In genomic region chr1:93680121-93681094, GRCh38 we compare ENCODE assay signal across 8 cellular contexts. TPM values are rescaled to one million over a fixed set of nuclear protein-coding genes. Genes with fewer than 3 reads are reported as not detected.
A peak's percentile ranks its signal among the peaks of the same experiment; 100 is the strongest.
DNase-seq lines count a peak whose midpoint lies in the region; ATAC-seq, FAIRE-seq and TF ChIP-seq lines count a peak whose summit lies in the region.

No MANE protein-coding gene starts in this region.

- peaks cover 61% of the 10 kb centered on the region for H3K79me2 ChIP-seq in OCI-LY3 (ENCODE audit: low read length)

- H3K9me3 Mint-ChIP-seq in CD4-positive, alpha-beta T cell: no peaks in the 10 kb centered on the region

- H3K9ac ChIP-seq in OCI-LY3 (ENCODE audit: low read length): peak overlapping the region; percentile 77

- DNase-seq in CD4-positive, alpha-beta T cell: peak in 5 of 10 experiments; percentile 4 to 40 (median 11)
- DNase-seq in left ventricle myocardium inferior (peak; percentile 86), pancreas (peak; percentile 56 to 89 (median 71)), Kasumi-1 (lab: John Stamatoyannopoulos, UW) (no peak)

- H3K36me3 Mint-ChIP-seq in CD4-positive, alpha-beta T cell (ENCODE audit: low read depth): no peaks in the 10 kb centered on the region

- H4K20me1 ChIP-seq in OCI-LY3 (ENCODE audit: insufficient read depth, low read length): peaks cover 52% of the 10 kb centered on the region

- no peaks in the 10 kb centered on the region for H3K9me3 ChIP-seq in CD4-positive, alpha-beta T cell (ENCODE audit: control insufficient read depth, low read length)
- H3K9me3 ChIP-seq in OCI-LY3 (ENCODE audit: insufficient read depth, low read length): no peaks in the 10 kb centered on the region
- no peaks in the 10 kb centered on the region for H3K9me3 ChIP-seq in left ventricle myocardium inferior (replicated peaks)
- no peaks in the 10 kb centered on the region for H3K9me3 ChIP-seq in pancreas

- CTCF ChIA-PET in CD4-positive, alpha-beta T cell (lab: Charles Lee): no interaction called here

- 21 to 22% methylated on average over 34 of the region's 34 CpGs for WGBS in pancreas, 2 donors

- no peak overlapping the region for H2AFZ ChIP-seq in OCI-LY3 (ENCODE audit: low read depth, low read length)

- peaks cover 26% of the 10 kb centered on the region for H3K27me3 ChIP-seq in CD4-positive, alpha-beta T cell (ENCODE audit: control insufficient read depth, insufficient read depth, low read length)
- H3K27me3 ChIP-seq in OCI-LY3 (ENCODE audit: low read depth, low read length) (no peaks in the 10 kb centered on the region), left ventricle myocardium inferior (ENCODE audit: low read depth) (no peaks in the 10 kb centered on the region), pancreas (no peaks in the 10 kb centered on the region)

- peak overlapping the region; percentile 93 for H3K4me3 ChIP-seq in OCI-LY3 (ENCODE audit: low read length)
- peak overlapping the region; percentile 95 for H3K4me3 ChIP-seq in left ventricle myocardium inferior
- peak overlapping the region; percentile 50 to 83 (median 76) for H3K4me3 ChIP-seq in pancreas

- peak overlapping the region; percentile 79 for H3K4me3 Mint-ChIP-seq in CD4-positive, alpha-beta T cell

- FAIRE-seq in pancreas (lab: Jason Lieb, UNC): no peak

- H3K4me1 ChIP-seq in OCI-LY3 (ENCODE audit: low read length): peaks cover 22% of the 10 kb centered on the region
- H3K4me1 ChIP-seq in left ventricle myocardium inferior: peaks cover 65% of the 10 kb centered on the region
- peaks cover 0 to 3% (median 0%) of the 10 kb centered on the region in 3 donors for H3K4me1 ChIP-seq in pancreas

- H3K27me3 Mint-ChIP-seq in CD4-positive, alpha-beta T cell: peaks cover 64% of the 10 kb centered on the region

- H3K36me3 ChIP-seq in OCI-LY3 (replicated peaks; ENCODE audit: low read depth, low read length) (peaks cover 39% of the 10 kb centered on the region), left ventricle myocardium inferior (no peaks in the 10 kb centered on the region), pancreas (no peaks in the 10 kb centered on the region)

- peak overlapping the region; percentile 84 for H3K4me2 ChIP-seq in OCI-LY3 (ENCODE audit: low read length)

- peaks cover 9% of the 10 kb centered on the region for H3K4me1 Mint-ChIP-seq in CD4-positive, alpha-beta T cell (ENCODE audit: low read depth)

- intact Hi-C loops in CD4-positive, alpha-beta T cell (cut with DNase I, micrococcal nuclease): no loop called here
- intact Hi-C loops in left ventricle myocardium inferior (cut with micrococcal nuclease) (loop anchor here (10.0 kb wide), 1 partner anchor 46 kb away; no protein-coding TSS in a partner anchor), pancreas (cut with DNase I) (no loop called here)

- no peak for TF ChIP-seq CTCF in CD4-positive, alpha-beta T cell (IDR thresholded peaks at IDR 0.05)
- TF ChIP-seq CTCF in OCI-LY3 (IDR thresholded peaks at IDR 0.05; ENCODE audit: low read depth, low read length): peak; percentile 53
- TF ChIP-seq CTCF in left ventricle myocardium inferior (IDR thresholded peaks at IDR 0.05; ENCODE audit: borderline replicate concordance): peak; percentile 71
- peak in 2 of 4 donors; percentile 41 to 45 for TF ChIP-seq CTCF in pancreas (IDR thresholded peaks at IDR 0.05)

- H3K27ac ChIP-seq in CD4-positive, alpha-beta T cell (ENCODE audit: low read depth, low read length): no peak overlapping the region
- H3K27ac ChIP-seq in OCI-LY3 (ENCODE audit: low read length) (peak overlapping the region; percentile 47), angular gyrus (ENCODE audit: low read depth, low read length) (peak overlapping the region; percentile 56), left ventricle myocardium inferior (replicated peaks) (peak overlapping the region; percentile 94), pancreas (peak overlapping the region in 2 of 4 donors; percentile 48)

- H3K27ac Mint-ChIP-seq in CD4-positive, alpha-beta T cell: no peak overlapping the region

- POLR2A ChIA-PET in CD4-positive, alpha-beta T cell (lab: Charles Lee): no interaction called here

- ATAC-seq in CD4-positive, alpha-beta T cell (ENCODE audit: poor library complexity): peak; percentile 64
- peak; percentile 67 for ATAC-seq in GM18909 (IDR thresholded peaks at IDR 0.05; ENCODE audit: poor library complexity, unreplicated experiment)
- ATAC-seq in HG03135 (IDR thresholded peaks at IDR 0.05; ENCODE audit: unreplicated experiment): peak; percentile 76
- peak; percentile 88 to 94 (median 92) for ATAC-seq in pancreas

RNA-seq across cellular contexts. Expression of gene BCAR3, which starts 1.2 kb away (rescaled TPM):
- total RNA-seq in CD4-positive, alpha-beta T cell: under 1 TPM; 0.47 to 0.92 TPM
- total RNA-seq in left ventricle myocardium inferior (23.5 TPM), pancreas (1 to 10 TPM; 2.4 to 8.2 (median 4.9) TPM)
- 1 to 10 TPM; 2.6 to 6.1 TPM for polyA plus RNA-seq in pancreas

Comparison
In these comparisons a context has a peak if more than half of its experiments do, and no peak if none do; other contexts are left out.
1. DNase-seq: peak in left ventricle myocardium inferior (single experiment) and pancreas (6 of 6); none in Kasumi-1 (0 of 2).
2. Peak in every context shown above with its lines, with median percentiles within 50 percentile points of each other: ATAC-seq and H3K4me3 ChIP-seq.